ENCODE assay signal across 31 cellular contexts in the genomic region with DNA sequence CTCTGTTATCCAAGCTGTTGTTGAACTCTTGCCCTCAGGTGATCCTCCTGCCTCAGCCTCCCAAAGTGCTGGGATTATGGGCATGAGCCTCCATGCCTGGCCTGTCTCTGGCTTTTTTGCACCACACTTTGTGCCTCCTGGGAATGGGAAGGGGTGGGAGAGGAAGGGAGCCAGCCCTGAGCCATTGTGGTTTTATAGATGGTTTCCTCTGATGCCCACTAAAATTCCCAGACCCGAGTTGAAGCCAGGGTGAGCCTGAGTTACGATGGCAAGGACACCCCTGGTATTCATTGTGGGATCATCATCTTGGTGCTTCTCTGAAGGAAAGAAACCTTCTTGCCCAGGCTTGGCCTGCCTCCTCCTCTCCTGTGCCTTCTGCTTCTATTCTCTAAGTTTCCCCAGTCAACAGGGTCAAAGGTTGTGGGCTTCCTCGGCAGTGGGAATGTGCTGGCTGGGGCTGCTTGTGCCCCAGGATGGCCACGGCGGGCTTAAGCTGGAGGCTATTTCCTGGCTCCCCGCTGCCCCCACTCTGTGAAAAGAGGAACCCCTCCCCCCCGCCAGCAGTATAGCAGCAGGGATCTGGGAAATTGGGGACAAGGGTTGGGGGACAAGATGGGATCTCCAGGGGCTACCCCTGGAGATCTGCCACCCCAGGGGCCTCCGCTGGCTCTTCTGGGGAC.
DNase-seq lines count a peak whose midpoint lies in the region; ATAC-seq and TF ChIP-seq lines count a peak whose summit lies in the region.
"Had no signal": no experiment of that assay in that cellular context is flagged by ENCODE, and none has a peak within 500 bp of the region (broad histone marks: within the 10 kb centered on the region; RNA-seq: fewer than 3 reads in every experiment).

No MANE protein-coding gene starts in this region.

- TF ChIP-seq POLR2A in transverse colon (IDR thresholded peaks at IDR 0.05), result no peak

- no peak overlapping the region for H3K9ac ChIP-seq in muscle layer of colon (ENCODE audit: low read length)
- H3K9ac ChIP-seq: parathyroid adenoma had no signal

- POLR2A ChIA-PET in WTC11 (lab: Charles Lee), result no interaction called here

- H3K27ac ChIP-seq in right cardiac atrium (ENCODE audit: low read length) (peak overlapping the region; percentile 7), muscle layer of colon (ENCODE audit: low read depth, low read length) (peak overlapping the region; percentile 14), tibial artery (peak overlapping the region; percentile 35 to 61), transverse colon (peak overlapping the region in 2 of 4 donors; percentile 47 to 65)
- H3K27ac ChIP-seq: HL-60, lower lobe of right lung, parathyroid adenoma had no signal

- in situ Hi-C loops in transverse colon (cut with MboI; ENCODE audit: low pct_ligation_motif_present in 1 of 4, low pct_unique_long_range_greater_than_20kb in 1 of 4, low sequenced_read_pairs in 3 of 4), result no loop called here

- 0 out of 2 replicates have a peak, but pooled peaks cover 2% of the 10 kb centered on the region for H3K36me3 Mint-ChIP-seq in WTC11
- peaks cover 14% of the 10 kb centered on the region for H3K36me3 Mint-ChIP-seq in activated CD8-positive, alpha-beta memory T cell treated with anti-CD3 and anti-CD28 coated beads, Interleukin-2, amount 10 ng/mL, durations not matched to agents 7 days and 5 days

- intact Hi-C loops in right cardiac atrium (cut with DNase I) (no loop called here), left ventricle myocardium superior (cut with micrococcal nuclease) (no loop called here), tibial artery (cut with DNase I; ENCODE audit: low total_unique reads) (no loop called here), transverse colon (cut with DNase I; ENCODE audit: low total_unique reads) (no loop called here)

- 79% methylated on average over 8 of the region's 8 CpGs for WGBS in right cardiac atrium
- WGBS in transverse colon (ENCODE audit: low coverage in 1 of 2), 2 donors, result 50 to 83% methylated on average over 2 to 8 of the region's 8 CpGs

- H3K4me1 Mint-ChIP-seq in WTC11, result peaks cover 6% of the 10 kb centered on the region; the same call in 1 of the 2 replicates
- no peaks in the 10 kb centered on the region for H3K4me1 Mint-ChIP-seq in activated CD8-positive, alpha-beta memory T cell treated with anti-CD3 and anti-CD28 coated beads, Interleukin-2, amount 10 ng/mL, durations not matched to agents 7 days and 5 days

- no peaks in the 10 kb centered on the region for H3K27me3 Mint-ChIP-seq in WTC11 (ENCODE audit: low read depth)
- H3K27me3 Mint-ChIP-seq in activated CD8-positive, alpha-beta memory T cell treated with anti-CD3 and anti-CD28 coated beads, Interleukin-2, amount 10 ng/mL, durations not matched to agents 7 days and 5 days, result no peaks in the 10 kb centered on the region
- H3K27me3 Mint-ChIP-seq: activated CD8-positive, alpha-beta T cell treated with anti-CD3 and anti-CD28 coated beads for 36 hours; effector memory CD8-positive, alpha-beta T cell had no signal

- H3K9me3 ChIP-seq in right cardiac atrium (ENCODE audit: control insufficient read depth, low read length) (no peaks in the 10 kb centered on the region), muscle layer of colon (ENCODE audit: low read length) (no peaks in the 10 kb centered on the region), tibial artery (no peaks in the 10 kb centered on the region), transverse colon (no peaks in the 10 kb centered on the region)
- H3K9me3 ChIP-seq: adrenal gland, breast epithelium, lower lobe of right lung, mucosa of descending colon had no signal

- CTCF ChIA-PET in WTC11 (lab: Charles Lee), result interaction anchor here (0.9 to 1.2 kb wide), 5 partner anchors 11 to 223 kb away, joined by 3 read pairs; no protein-coding TSS in a partner anchor
- CTCF ChIA-PET in activated CD8-positive, alpha-beta memory T cell treated with anti-CD3 and anti-CD28 coated beads, Interleukin-2, amount 10 ng/mL, durations not matched to agents 7 days and 5 days (lab: Charles Lee), result no interaction called here

- TF ChIP-seq CTCF in WTC11 (IDR thresholded peaks at IDR 0.05), result no peak
- no peak for TF ChIP-seq CTCF in tibial artery (IDR thresholded peaks at IDR 0.05)
- TF ChIP-seq CTCF in transverse colon (IDR thresholded peaks at IDR 0.05), result no peak

- DNase-seq in right cardiac atrium (peak in 1 of 3 donors; percentile 63), left ventricle myocardium superior (no peak), WTC11 (ENCODE audit: low spot score) (peak; percentile 46), tibial artery (no peak), NCI-H345 treated with DMSO at 0.1 percent for 48 hours (lab: John Stamatoyannopoulos, UW; ENCODE audit: unreplicated experiment) (no peak), transverse colon (no peak)
- no peak for DNase-seq in activated CD8-positive, alpha-beta memory T cell treated with anti-CD3 and anti-CD28 coated beads, Interleukin-2, amount 10 ng/mL, durations not matched to agents 7 days and 5 days
- DNase-seq: ACHN; activated CD4-positive, alpha-beta T cell treated with anti-CD3 and anti-CD28 coated beads for 1 hour; activated CD8-positive, alpha-beta T cell treated with anti-CD3 and anti-CD28 coated beads for 36 hours; activated naive CD4-positive, alpha-beta T cell; activated T-cell treated with anti-CD3 and anti-CD28 coated beads, Interleukin-2, amount 50 U/mL, for 1 hour; adrenal gland; effector memory CD8-positive, alpha-beta T cell; EL; foreskin melanocyte; islet precursor cell; lower lobe of right lung; mucosa of descending colon; NCI-H1092 treated with DMSO at 0.1 percent for 48 hours; NCI-H2081; NCI-H446; nephron progenitor cell; OCI-M1; SHP77; stimulated activated CD4-positive, alpha-beta T cell treated with anti-CD3 and anti-CD28 coated beads, Interleukin-1b, Interleukin-23, amount 100 ng/mL, for 48 hours had no signal

- no peak overlapping the region for H3K4me3 ChIP-seq in right cardiac atrium (ENCODE audit: low read length)
- no peak overlapping the region for H3K4me3 ChIP-seq in muscle layer of colon (ENCODE audit: low read depth in 1 of 2, low read length in 2 of 2)
- H3K4me3 ChIP-seq in tibial artery, result no peak overlapping the region
- no peak overlapping the region for H3K4me3 ChIP-seq in transverse colon
- H3K4me3 ChIP-seq: adrenal gland, breast epithelium, lower lobe of right lung, mucosa of descending colon, skin epidermis had no signal

- ATAC-seq in right cardiac atrium, result no peak
- no peak for ATAC-seq in left ventricle myocardium superior
- ATAC-seq in WTC11, result peak; percentile 69
- ATAC-seq in activated CD8-positive, alpha-beta memory T cell treated with anti-CD3 and anti-CD28 coated beads, Interleukin-2, amount 10 ng/mL, durations not matched to agents 7 days and 5 days, result no peak
- ATAC-seq: activated CD8-positive, alpha-beta T cell treated with anti-CD3 and anti-CD28 coated beads for 36 hours; effector memory CD8-positive, alpha-beta T cell; lower lobe of right lung; mucosa of descending colon had no signal

- H3K4me3 Mint-ChIP-seq in WTC11, result no peak overlapping the region
- no peak overlapping the region for H3K4me3 Mint-ChIP-seq in activated CD8-positive, alpha-beta memory T cell treated with anti-CD3 and anti-CD28 coated beads, Interleukin-2, amount 10 ng/mL, durations not matched to agents 7 days and 5 days
- H3K4me3 Mint-ChIP-seq: activated CD8-positive, alpha-beta T cell treated with anti-CD3 and anti-CD28 coated beads for 36 hours; effector memory CD8-positive, alpha-beta T cell; nephron progenitor cell had no signal

- H3K27ac Mint-ChIP-seq in WTC11, result no peak overlapping the region
- H3K27ac Mint-ChIP-seq in activated CD8-positive, alpha-beta memory T cell treated with anti-CD3 and anti-CD28 coated beads, Interleukin-2, amount 10 ng/mL, durations not matched to agents 7 days and 5 days, result no peak overlapping the region
- H3K27ac Mint-ChIP-seq: activated CD8-positive, alpha-beta T cell treated with anti-CD3 and anti-CD28 coated beads for 36 hours; nephron progenitor cell had no signal

- TF ChIP-seq EP300 in transverse colon (IDR thresholded peaks at IDR 0.05; ENCODE audit: low read depth), result no peak

- H3K27me3 ChIP-seq in right cardiac atrium (ENCODE audit: control insufficient read depth, insufficient read depth) (no peaks in the 10 kb centered on the region), muscle layer of colon (ENCODE audit: control insufficient read depth in 1 of 2, insufficient read depth in 2 of 2, low read length in 2 of 2) (no peaks in the 10 kb centered on the region), tibial artery (no peaks in the 10 kb centered on the region), transverse colon (no peaks in the 10 kb centered on the region)
- H3K27me3 ChIP-seq: adrenal gland, breast epithelium had no signal

- no peaks in the 10 kb centered on the region for H3K9me3 Mint-ChIP-seq in WTC11
- no peaks in the 10 kb centered on the region for H3K9me3 Mint-ChIP-seq in activated CD8-positive, alpha-beta memory T cell treated with anti-CD3 and anti-CD28 coated beads, Interleukin-2, amount 10 ng/mL, durations not matched to agents 7 days and 5 days (ENCODE audit: low read depth)
- H3K9me3 Mint-ChIP-seq: activated CD8-positive, alpha-beta T cell treated with anti-CD3 and anti-CD28 coated beads for 36 hours; effector memory CD8-positive, alpha-beta T cell; nephron progenitor cell had no signal

- H3K36me3 ChIP-seq in muscle layer of colon (ENCODE audit: insufficient read depth, low read length), result peaks cover 56% of the 10 kb centered on the region
- peaks cover 35 to 97% (median 73%) of the 10 kb centered on the region in 3 donors for H3K36me3 ChIP-seq in tibial artery
- H3K36me3 ChIP-seq in transverse colon, result no peaks in the 10 kb centered on the region
- H3K36me3 ChIP-seq: breast epithelium had no signal

- H3K4me1 ChIP-seq in right cardiac atrium (ENCODE audit: control insufficient read depth, insufficient read depth, low read length) (peaks cover 4% of the 10 kb centered on the region), muscle layer of colon (ENCODE audit: insufficient read depth, low read length) (peaks cover 16% of the 10 kb centered on the region), tibial artery (peaks cover 0 to 14% (median 10%) of the 10 kb centered on the region in 4 donors), transverse colon (peaks cover 0 to 19% (median 8%) of the 10 kb centered on the region in 4 donors)

TF ChIP-seq in WTC11, 78 proteins besides CTCF, POLR2A, EP300 and RAD21 (continues in another document):
- TF ChIP-seq MXD4 (CRISPR knock-in tag; IDR thresholded peaks at IDR 0.05; ENCODE audit: borderline replicate concordance), result no peak
- no peak for TF ChIP-seq ZNF423 (CRISPR knock-in tag; IDR thresholded peaks at IDR 0.05)
- TF ChIP-seq TEAD4 (CRISPR knock-in tag; IDR thresholded peaks at IDR 0.05), result no peak
- TF ChIP-seq, protein P1, sequence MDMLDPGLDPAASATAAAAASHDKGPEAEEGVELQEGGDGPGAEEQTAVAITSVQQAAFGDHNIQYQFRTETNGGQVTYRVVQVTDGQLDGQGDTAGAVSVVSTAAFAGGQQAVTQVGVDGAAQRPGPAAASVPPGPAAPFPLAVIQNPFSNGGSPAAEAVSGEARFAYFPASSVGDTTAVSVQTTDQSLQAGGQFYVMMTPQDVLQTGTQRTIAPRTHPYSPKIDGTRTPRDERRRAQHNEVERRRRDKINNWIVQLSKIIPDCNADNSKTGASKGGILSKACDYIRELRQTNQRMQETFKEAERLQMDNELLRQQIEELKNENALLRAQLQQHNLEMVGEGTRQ (CRISPR knock-in tag; IDR thresholded peaks at IDR 0.05), result no peak
